3 cellular contexts compared by ENCODE assay signal in the genomic region with DNA sequence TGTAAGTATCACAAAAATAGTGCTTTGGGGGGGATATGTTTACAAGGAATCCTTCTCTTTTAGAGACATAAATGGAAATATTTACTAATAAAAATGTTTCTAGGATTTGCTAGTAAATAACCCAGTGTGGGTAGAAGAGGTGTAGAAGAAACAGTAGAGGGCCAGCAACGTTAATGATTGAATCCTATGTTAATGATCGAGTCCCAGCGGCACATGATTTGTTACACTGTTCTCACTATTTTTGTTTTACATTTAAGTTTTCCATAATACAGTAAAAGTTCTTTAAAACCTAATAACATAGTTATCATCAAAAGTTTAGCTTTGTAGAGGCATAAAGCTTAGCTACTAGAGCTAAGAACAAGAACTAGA.
TF ChIP-seq lines count a peak whose summit lies in the region.

No MANE protein-coding gene starts in this region.

TF ChIP-seq in SK-N-SH, 30 proteins besides CTCF, POLR2A, EP300 and RAD21 (continued from another document and continues in another):
- TF ChIP-seq TEAD4 (IDR thresholded peaks at IDR 0.05; ENCODE audit: borderline replicate concordance, insufficient read depth) = no peak
- TF ChIP-seq ELF1 (IDR thresholded peaks at IDR 0.05) = no peak
- no peak for TF ChIP-seq CHD2 (IDR thresholded peaks at IDR 0.05; ENCODE audit: low read length, partially characterized antibody)
- no peak for TF ChIP-seq SIN3A (IDR thresholded peaks at IDR 0.05; ENCODE audit: borderline replicate concordance, low read depth, low read length)
- TF ChIP-seq NFIC (IDR thresholded peaks at IDR 0.05; ENCODE audit: borderline replicate concordance) = no peak
- no peak for TF ChIP-seq MXI1 (IDR thresholded peaks at IDR 0.05; ENCODE audit: low read depth, low read length)
- TF ChIP-seq GABPA (IDR thresholded peaks at IDR 0.05; ENCODE audit: low read depth) = no peak
- TF ChIP-seq FOXJ3 (CRISPR knock-in tag; IDR thresholded peaks at IDR 0.05) = no peak
- TF ChIP-seq, protein P1, sequence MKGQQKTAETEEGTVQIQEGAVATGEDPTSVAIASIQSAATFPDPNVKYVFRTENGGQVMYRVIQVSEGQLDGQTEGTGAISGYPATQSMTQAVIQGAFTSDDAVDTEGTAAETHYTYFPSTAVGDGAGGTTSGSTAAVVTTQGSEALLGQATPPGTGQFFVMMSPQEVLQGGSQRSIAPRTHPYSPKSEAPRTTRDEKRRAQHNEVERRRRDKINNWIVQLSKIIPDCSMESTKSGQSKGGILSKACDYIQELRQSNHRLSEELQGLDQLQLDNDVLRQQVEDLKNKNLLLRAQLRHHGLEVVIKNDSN (IDR thresholded peaks at IDR 0.05; ENCODE audit: borderline replicate concordance, low read depth) = no peak
- TF ChIP-seq, protein P2, sequence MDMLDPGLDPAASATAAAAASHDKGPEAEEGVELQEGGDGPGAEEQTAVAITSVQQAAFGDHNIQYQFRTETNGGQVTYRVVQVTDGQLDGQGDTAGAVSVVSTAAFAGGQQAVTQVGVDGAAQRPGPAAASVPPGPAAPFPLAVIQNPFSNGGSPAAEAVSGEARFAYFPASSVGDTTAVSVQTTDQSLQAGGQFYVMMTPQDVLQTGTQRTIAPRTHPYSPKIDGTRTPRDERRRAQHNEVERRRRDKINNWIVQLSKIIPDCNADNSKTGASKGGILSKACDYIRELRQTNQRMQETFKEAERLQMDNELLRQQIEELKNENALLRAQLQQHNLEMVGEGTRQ (IDR thresholded peaks at IDR 0.05; ENCODE audit: borderline replicate concordance, low read depth, low read length) = no peak
- TF ChIP-seq JUND (IDR thresholded peaks at IDR 0.05) = no peak
- no peak for TF ChIP-seq POLR2AphosphoS5 (IDR thresholded peaks at IDR 0.05; ENCODE audit: low read depth, low read length)
- no peak for TF ChIP-seq MEF2A (IDR thresholded peaks at IDR 0.05; ENCODE audit: borderline replicate concordance, low read depth)
- TF ChIP-seq, protein P3, sequence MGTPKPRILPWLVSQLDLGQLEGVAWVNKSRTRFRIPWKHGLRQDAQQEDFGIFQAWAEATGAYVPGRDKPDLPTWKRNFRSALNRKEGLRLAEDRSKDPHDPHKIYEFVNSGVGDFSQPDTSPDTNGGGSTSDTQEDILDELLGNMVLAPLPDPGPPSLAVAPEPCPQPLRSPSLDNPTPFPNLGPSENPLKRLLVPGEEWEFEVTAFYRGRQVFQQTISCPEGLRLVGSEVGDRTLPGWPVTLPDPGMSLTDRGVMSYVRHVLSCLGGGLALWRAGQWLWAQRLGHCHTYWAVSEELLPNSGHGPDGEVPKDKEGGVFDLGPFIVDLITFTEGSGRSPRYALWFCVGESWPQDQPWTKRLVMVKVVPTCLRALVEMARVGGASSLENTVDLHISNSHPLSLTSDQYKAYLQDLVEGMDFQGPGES (IDR thresholded peaks at IDR 0.05; ENCODE audit: low read depth, low read length) = no peak
- no peak for TF ChIP-seq PBX3 (IDR thresholded peaks at IDR 0.05)
- TF ChIP-seq RCOR1 (IDR thresholded peaks at IDR 0.05; ENCODE audit: low read length) = no peak
- TF ChIP-seq NRF1 (IDR thresholded peaks at IDR 0.05; ENCODE audit: low read depth, low read length) = no peak

TF ChIP-seq in SK-N-SH treated with all-trans-retinoic acid at 6 μM for 48 hours, 23 proteins besides CTCF, POLR2A, EP300 and RAD21 (continued from another document and continues in another):
- TF ChIP-seq, protein P4, sequence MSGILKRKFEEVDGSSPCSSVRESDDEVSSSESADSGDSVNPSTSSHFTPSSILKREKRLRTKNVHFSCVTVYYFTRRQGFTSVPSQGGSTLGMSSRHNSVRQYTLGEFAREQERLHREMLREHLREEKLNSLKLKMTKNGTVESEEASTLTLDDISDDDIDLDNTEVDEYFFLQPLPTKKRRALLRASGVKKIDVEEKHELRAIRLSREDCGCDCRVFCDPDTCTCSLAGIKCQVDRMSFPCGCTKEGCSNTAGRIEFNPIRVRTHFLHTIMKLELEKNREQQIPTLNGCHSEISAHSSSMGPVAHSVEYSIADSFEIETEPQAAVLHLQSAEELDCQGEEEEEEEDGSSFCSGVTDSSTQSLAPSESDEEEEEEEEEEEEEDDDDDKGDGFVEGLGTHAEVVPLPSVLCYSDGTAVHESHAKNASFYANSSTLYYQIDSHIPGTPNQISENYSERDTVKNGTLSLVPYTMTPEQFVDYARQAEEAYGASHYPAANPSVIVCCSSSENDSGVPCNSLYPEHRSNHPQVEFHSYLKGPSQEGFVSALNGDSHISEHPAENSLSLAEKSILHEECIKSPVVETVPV (CRISPR knock-in tag; IDR thresholded peaks at IDR 0.05) = no peak
- TF ChIP-seq SNAI2 (CRISPR knock-in tag; IDR thresholded peaks at IDR 0.05) (no peak), TCF4 (CRISPR knock-in tag; IDR thresholded peaks at IDR 0.05; ENCODE audit: borderline replicate concordance) (no peak), ISL1 (CRISPR knock-in tag; IDR thresholded peaks at IDR 0.05) (no peak), ZNF70 (CRISPR knock-in tag; IDR thresholded peaks at IDR 0.05) (no peak), PATZ1 (CRISPR knock-in tag; IDR thresholded peaks at IDR 0.05; ENCODE audit: borderline replicate concordance) (no peak), OSR1 (CRISPR knock-in tag; IDR thresholded peaks at IDR 0.05) (no peak)
- TF ChIP-seq, protein P5, sequence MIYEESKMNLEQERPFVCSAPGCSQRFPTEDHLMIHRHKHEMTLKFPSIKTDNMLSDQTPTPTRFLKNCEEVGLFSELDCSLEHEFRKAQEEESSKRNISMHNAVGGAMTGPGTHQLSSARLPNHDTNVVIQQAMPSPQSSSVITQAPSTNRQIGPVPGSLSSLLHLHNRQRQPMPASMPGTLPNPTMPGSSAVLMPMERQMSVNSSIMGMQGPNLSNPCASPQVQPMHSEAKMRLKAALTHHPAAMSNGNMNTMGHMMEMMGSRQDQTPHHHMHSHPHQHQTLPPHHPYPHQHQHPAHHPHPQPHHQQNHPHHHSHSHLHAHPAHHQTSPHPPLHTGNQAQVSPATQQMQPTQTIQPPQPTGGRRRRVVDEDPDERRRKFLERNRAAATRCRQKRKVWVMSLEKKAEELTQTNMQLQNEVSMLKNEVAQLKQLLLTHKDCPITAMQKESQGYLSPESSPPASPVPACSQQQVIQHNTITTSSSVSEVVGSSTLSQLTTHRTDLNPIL (CRISPR knock-in tag; IDR thresholded peaks at IDR 0.05; ENCODE audit: low read depth) = no peak
- TF ChIP-seq, protein P6, sequence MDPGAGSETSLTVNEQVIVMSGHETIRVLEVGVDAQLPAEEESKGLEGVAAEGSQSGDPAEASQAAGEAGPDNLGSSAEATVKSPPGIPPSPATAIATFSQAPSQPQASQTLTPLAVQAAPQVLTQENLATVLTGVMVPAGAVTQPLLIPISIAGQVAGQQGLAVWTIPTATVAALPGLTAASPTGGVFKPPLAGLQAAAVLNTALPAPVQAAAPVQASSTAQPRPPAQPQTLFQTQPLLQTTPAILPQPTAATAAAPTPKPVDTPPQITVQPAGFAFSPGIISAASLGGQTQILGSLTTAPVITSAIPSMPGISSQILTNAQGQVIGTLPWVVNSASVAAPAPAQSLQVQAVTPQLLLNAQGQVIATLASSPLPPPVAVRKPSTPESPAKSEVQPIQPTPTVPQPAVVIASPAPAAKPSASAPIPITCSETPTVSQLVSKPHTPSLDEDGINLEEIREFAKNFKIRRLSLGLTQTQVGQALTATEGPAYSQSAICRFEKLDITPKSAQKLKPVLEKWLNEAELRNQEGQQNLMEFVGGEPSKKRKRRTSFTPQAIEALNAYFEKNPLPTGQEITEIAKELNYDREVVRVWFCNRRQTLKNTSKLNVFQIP (CRISPR knock-in tag; IDR thresholded peaks at IDR 0.05; ENCODE audit: borderline replicate concordance, low read depth) = no peak

TF ChIP-seq in HCT116, 20 proteins besides CTCF, POLR2A, EP300 and RAD21 (continued from another document):
- TF ChIP-seq, protein P7, sequence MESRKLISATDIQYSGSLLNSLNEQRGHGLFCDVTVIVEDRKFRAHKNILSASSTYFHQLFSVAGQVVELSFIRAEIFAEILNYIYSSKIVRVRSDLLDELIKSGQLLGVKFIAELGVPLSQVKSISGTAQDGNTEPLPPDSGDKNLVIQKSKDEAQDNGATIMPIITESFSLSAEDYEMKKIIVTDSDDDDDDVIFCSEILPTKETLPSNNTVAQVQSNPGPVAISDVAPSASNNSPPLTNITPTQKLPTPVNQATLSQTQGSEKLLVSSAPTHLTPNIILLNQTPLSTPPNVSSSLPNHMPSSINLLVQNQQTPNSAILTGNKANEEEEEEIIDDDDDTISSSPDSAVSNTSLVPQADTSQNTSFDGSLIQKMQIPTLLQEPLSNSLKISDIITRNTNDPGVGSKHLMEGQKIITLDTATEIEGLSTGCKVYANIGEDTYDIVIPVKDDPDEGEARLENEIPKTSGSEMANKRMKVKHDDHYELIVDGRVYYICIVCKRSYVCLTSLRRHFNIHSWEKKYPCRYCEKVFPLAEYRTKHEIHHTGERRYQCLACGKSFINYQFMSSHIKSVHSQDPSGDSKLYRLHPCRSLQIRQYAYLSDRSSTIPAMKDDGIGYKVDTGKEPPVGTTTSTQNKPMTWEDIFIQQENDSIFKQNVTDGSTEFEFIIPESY (IDR thresholded peaks at IDR 0.05; ENCODE audit: extremely low read depth, insufficient replicate concordance, low read length) = no peak
- TF ChIP-seq ELF1 (IDR thresholded peaks at IDR 0.05; ENCODE audit: borderline replicate concordance, low read depth) (no peak), ZFX (IDR thresholded peaks at IDR 0.05) (no peak), POLR2AphosphoS5 (IDR thresholded peaks at IDR 0.05; ENCODE audit: low read depth, low read length) (no peak), JUND (IDR thresholded peaks at IDR 0.05) (no peak)
